In the genomic region with DNA sequence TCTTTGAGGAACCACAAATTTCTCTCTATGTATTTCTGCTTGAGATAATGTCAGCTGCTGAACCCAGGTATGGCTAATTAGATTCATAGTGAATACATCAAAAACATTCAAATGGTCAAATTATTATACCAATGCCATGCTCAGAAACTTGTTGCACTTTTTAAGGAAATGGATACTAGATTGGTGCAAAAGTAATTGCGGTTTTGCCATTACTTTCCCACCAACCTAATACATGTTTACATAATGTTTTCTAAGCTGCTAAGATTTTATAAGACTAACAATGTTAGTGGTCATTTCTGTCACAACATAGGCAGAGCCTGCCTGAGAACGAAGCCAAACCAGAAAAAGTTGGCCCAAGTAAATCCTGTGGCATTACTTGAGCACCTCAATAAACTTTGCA, we compare ENCODE assay signal across 11 cellular contexts.
"Had no signal": no experiment of that assay in that cellular context is flagged by ENCODE, and none has a peak within 500 bp of the region (broad histone marks: within the 10 kb centered on the region; RNA-seq: fewer than 3 reads in every experiment).

No MANE protein-coding gene starts in this region.

- H3K4me1 ChIP-seq: HAP-1 had no signal

- H3K36me3 ChIP-seq: HAP-1 had no signal

- H3K4me3 ChIP-seq: GM23248, GM23338, HAP-1 had no signal

- H3K27ac ChIP-seq: GM23248 had no signal

- FAIRE-seq: H1, H54 had no signal

- ATAC-seq: GM23338, HCT116 had no signal

- H3K4me2 ChIP-seq: GM23338 had no signal

- H3K9ac ChIP-seq: GM23248 had no signal

- H2AFZ ChIP-seq: GM23248, GM23338 had no signal

- DNase-seq: GM23248, GOT3, H7, H9, HCEC 1CT, HFFc6 had no signal

- H3K9me3 ChIP-seq: HAP-1 had no signal
